ENCODE assay signal across 12 cellular contexts in genomic region chr2:112880696-112881095, GRCh38. TPM values are rescaled to one million over a fixed set of nuclear protein-coding genes. Genes with fewer than 3 reads are reported as not detected.
A peak's percentile ranks its signal among the peaks of the same experiment; 100 is the strongest.
DNase-seq lines count a peak whose midpoint lies in the region; ATAC-seq and TF ChIP-seq lines count a peak whose summit lies in the region.
"Had no signal": no experiment of that assay in that cellular context is flagged by ENCODE, and none has a peak within 500 bp of the region (broad histone marks: within the 10 kb centered on the region; RNA-seq: fewer than 3 reads in every experiment).

No MANE protein-coding gene starts in this region.

- H3K14ac ChIP-seq in mesenchymal stem cell (ENCODE audit: low read length in 2 of 2): no peak overlapping the region

- peak overlapping the region; percentile 92 for H4K91ac ChIP-seq in mesenchymal stem cell (ENCODE audit: low read length)

- peak overlapping the region; percentile 88 to 99 for H3K18ac ChIP-seq in mesenchymal stem cell (ENCODE audit: low read depth in 1 of 2, low read length in 2 of 2)

- no peak overlapping the region for H2BK120ac ChIP-seq in mesenchymal stem cell (ENCODE audit: low read depth, low read length)

- no peaks in the 10 kb centered on the region for H3K79me1 ChIP-seq in mesenchymal stem cell (replicated peaks; ENCODE audit: low read length, poor library complexity, severe bottlenecking)

- no peak overlapping the region for H3K4me2 ChIP-seq in mesenchymal stem cell (ENCODE audit: low read length, poor library complexity, severe bottlenecking)

- H3K36me3 ChIP-seq in mesenchymal stem cell (ENCODE audit: control insufficient read depth in 1 of 2, insufficient read depth in 2 of 2, low read depth in 1 of 2, low read length in 2 of 2): no peaks in the 10 kb centered on the region
- H3K36me3 ChIP-seq: neutrophil, stomach had no signal

- no peak overlapping the region for H2AK5ac ChIP-seq in mesenchymal stem cell (ENCODE audit: low read length, severe bottlenecking)

- no peaks in the 10 kb centered on the region for H3K27me3 ChIP-seq in mesenchymal stem cell (ENCODE audit: control insufficient read depth in 1 of 2, insufficient read depth in 1 of 2, low read length in 2 of 2)
- H3K27me3 ChIP-seq: body of pancreas, neutrophil, stomach had no signal

- peaks cover 11% of the 10 kb centered on the region for H3K4me1 ChIP-seq in mesenchymal stem cell (ENCODE audit: control insufficient read depth, insufficient read depth, low read depth, low read length)
- H3K4me1 ChIP-seq: body of pancreas had no signal

- 26% methylated on average over 6 of the region's 7 CpGs for WGBS in mesenchymal stem cell

- H3K4me3 ChIP-seq in GM12865 (ENCODE audit: low read depth, low read length): no peak overlapping the region
- H3K4me3 ChIP-seq in mesenchymal stem cell (ENCODE audit: insufficient read depth in 1 of 2, low read depth in 1 of 2, low read length in 2 of 2): no peak overlapping the region
- H3K4me3 ChIP-seq: body of pancreas, stomach had no signal

- H4K8ac ChIP-seq in mesenchymal stem cell (ENCODE audit: low read length): peak overlapping the region; percentile 78

- no peak overlapping the region for H2BK5ac ChIP-seq in mesenchymal stem cell (ENCODE audit: low read depth, low read length, poor library complexity, severe bottlenecking)

- ATAC-seq in HG03175 (IDR thresholded peaks at IDR 0.05; ENCODE audit: unreplicated experiment): peak; percentile 35
- ATAC-seq: body of pancreas had no signal

- H2AFZ ChIP-seq in mesenchymal stem cell (ENCODE audit: low read depth, low read length): no peak overlapping the region

- H2BK12ac ChIP-seq in mesenchymal stem cell (ENCODE audit: low read length in 2 of 2): peak overlapping the region; percentile 90 to 99

- no peak overlapping the region for H3K23ac ChIP-seq in mesenchymal stem cell (ENCODE audit: low read length in 2 of 2)

- peak overlapping the region; percentile 84 for H2BK15ac ChIP-seq in mesenchymal stem cell (ENCODE audit: low read depth, poor library complexity, severe bottlenecking)

- in situ Hi-C loops in GM13976 (cut with MboI; ENCODE audit: low sequenced_read_pairs, unreplicated experiment): loop anchor here (5.0 to 25.0 kb wide), 2 partner anchors 128 to 268 kb away; no protein-coding TSS in a partner anchor

- peak overlapping the region; percentile 20 to 95 for H3K4ac ChIP-seq in mesenchymal stem cell (ENCODE audit: low read depth in 1 of 2, low read length in 2 of 2)

- peak; percentile 71 for DNase-seq in GM12865 (ENCODE audit: low read depth)
- peak; percentile 62 for DNase-seq in mesenchymal stem cell
- DNase-seq in GM20000 (ENCODE audit: low spot score): no peak
- no peak for DNase-seq in COLO829 (ENCODE audit: low spot score)
- no peak for DNase-seq in GM13976 (ENCODE audit: low spot score)
- DNase-seq: left cardiac atrium, MM.1S, stomach had no signal

- H3K27ac ChIP-seq in angular gyrus (ENCODE audit: low read depth, low read length) (peak overlapping the region; percentile 70), mesenchymal stem cell (ENCODE audit: low read length, poor library complexity, severe bottlenecking) (peak overlapping the region; percentile 36)
- H3K27ac ChIP-seq: body of pancreas, stomach had no signal

- H3K9ac ChIP-seq in mesenchymal stem cell (ENCODE audit: low read length): peak overlapping the region; percentile 43

- TF ChIP-seq CTCF in GM12865 (IDR thresholded peaks at IDR 0.05; ENCODE audit: insufficient read depth, low read depth, low read length, missing control alignments) (no peak), GM20000 (IDR thresholded peaks at IDR 0.05; ENCODE audit: extremely low read depth, missing control alignments) (no peak), GM13976 (IDR thresholded peaks at IDR 0.05; ENCODE audit: borderline replicate concordance, control extremely low read depth, extremely low read depth, insufficient read depth, missing control alignments) (no peak)

- H3K9me3 ChIP-seq in mesenchymal stem cell (ENCODE audit: control insufficient read depth, low read length): no peaks in the 10 kb centered on the region
- H3K9me3 ChIP-seq: body of pancreas, neutrophil, stomach had no signal

RNA-seq across cellular contexts. Expression of gene IL37, which starts 30.3 kb away (rescaled TPM):
- polyA plus RNA-seq in mesenchymal stem cell (2013, experiment 1 of 2): not detected
- polyA plus RNA-seq in mesenchymal stem cell (2013, experiment 2 of 2): not detected

RNA-seq across cellular contexts. Expression of gene IL1B, which starts 44.1 kb away (rescaled TPM):
- polyA plus RNA-seq in mesenchymal stem cell (2013, experiment 1 of 2): 5.3 TPM
- 5.7 TPM for polyA plus RNA-seq in mesenchymal stem cell (2013, experiment 2 of 2)

Comparison
In these comparisons a context has a peak if more than half of its experiments do, and no peak if none do; other contexts are left out.
1. DNase-seq: peak in GM12865 (single experiment) and mesenchymal stem cell (single experiment); none in GM20000 (single experiment), COLO829 (single experiment) and GM13976 (single experiment).